ENCODE assay signal across 14 cellular contexts in genomic region chr3:94159062-94159726, GRCh38.
DNase-seq lines count a peak whose midpoint lies in the region; ATAC-seq lines count a peak whose summit lies in the region.
"Had no signal": no experiment of that assay in that cellular context is flagged by ENCODE, and none has a peak within 500 bp of the region (broad histone marks: within the 10 kb centered on the region; RNA-seq: fewer than 3 reads in every experiment).

No MANE protein-coding gene starts in this region.

- no peaks in the 10 kb centered on the region for H3K36me3 Mint-ChIP-seq in T-cell
- H3K36me3 Mint-ChIP-seq: activated naive CD8-positive, alpha-beta T cell had no signal

- ATAC-seq in sciatic nerve (peak; percentile 87), T-cell (replicated peaks in 1 of 4) (no peak)

- H3K27ac Mint-ChIP-seq in T-cell: no peak overlapping the region
- H3K27ac Mint-ChIP-seq: activated CD4-positive, alpha-beta T cell treated with anti-CD3 and anti-CD28 coated beads, Interleukin-2, amount 10 ng/mL, durations not matched to agents 24 days and 14 days; activated naive CD8-positive, alpha-beta T cell had no signal

- intact Hi-C loops in sciatic nerve (cut with DNase I): no loop called here

- no peak overlapping the region for H3K4me3 Mint-ChIP-seq in T-cell
- H3K4me3 Mint-ChIP-seq: activated CD4-positive, alpha-beta T cell treated with anti-CD3 and anti-CD28 coated beads, Interleukin-2, amount 10 ng/mL, durations not matched to agents 24 days and 14 days; activated naive CD8-positive, alpha-beta T cell had no signal

- H3K27ac ChIP-seq in epithelial cell of prostate: peak overlapping the region; percentile 96
- H3K27ac ChIP-seq: 22Rv1, tibial artery had no signal

- POLR2A ChIA-PET in T-cell (lab: Charles Lee): no interaction called here

- CTCF ChIA-PET in T-cell (lab: Charles Lee): no interaction called here

- H3K27me3 Mint-ChIP-seq in T-cell: peaks cover 6 to 21% of the 10 kb centered on the region in 2 donors

- no peaks in the 10 kb centered on the region for H3K4me1 Mint-ChIP-seq in T-cell
- H3K4me1 Mint-ChIP-seq: activated CD4-positive, alpha-beta T cell treated with anti-CD3 and anti-CD28 coated beads, Interleukin-2, amount 10 ng/mL, durations not matched to agents 24 days and 14 days had no signal

- peak; percentile 8 for DNase-seq in NCI-H1436 treated with DMSO at 0.1 percent for 48 hours (lab: John Stamatoyannopoulos, UW)
- no peak for DNase-seq in NCI-H1436 (lab: John Stamatoyannopoulos, UW)
- peak; percentile 29 for DNase-seq in NCI-H774 (lab: John Stamatoyannopoulos, UW)
- DNase-seq in epithelial cell of prostate (ENCODE audit: low read depth, low spot score): peak; percentile 41
- no peak for DNase-seq in sciatic nerve (ENCODE audit: low spot score)
- no peak for DNase-seq in NAMALWA (ENCODE audit: low spot score)
- no peak for DNase-seq in GDM1 (lab: John Stamatoyannopoulos, UW)
- DNase-seq in T-cell: no peak
- DNase-seq: activated CD4-positive, alpha-beta T cell treated with anti-CD3 and anti-CD28 coated beads, Interleukin-2, amount 10 ng/mL, durations not matched to agents 24 days and 14 days; Karpas-422; stimulated activated CD4-positive, alpha-beta T cell treated with anti-CD3 and anti-CD28 coated beads, Interleukin-4, amount 100 ng/mL, for 1 hour; tibial artery had no signal

- H3K9me3 Mint-ChIP-seq in T-cell: no peaks in the 10 kb centered on the region
- H3K9me3 Mint-ChIP-seq: activated CD4-positive, alpha-beta T cell treated with anti-CD3 and anti-CD28 coated beads, Interleukin-2, amount 10 ng/mL, durations not matched to agents 24 days and 14 days had no signal

Comparison
In these comparisons a context has a peak if more than half of its experiments do, and no peak if none do; other contexts are left out.
1. DNase-seq: peak in NCI-H1436 treated with DMSO at 0.1 percent for 48 hours (single experiment), NCI-H774 (single experiment) and epithelial cell of prostate (single experiment); none in NCI-H1436 (single experiment), sciatic nerve (single experiment), NAMALWA (single experiment), GDM1 (single experiment) and T-cell (0 of 34).